In the genomic region with DNA sequence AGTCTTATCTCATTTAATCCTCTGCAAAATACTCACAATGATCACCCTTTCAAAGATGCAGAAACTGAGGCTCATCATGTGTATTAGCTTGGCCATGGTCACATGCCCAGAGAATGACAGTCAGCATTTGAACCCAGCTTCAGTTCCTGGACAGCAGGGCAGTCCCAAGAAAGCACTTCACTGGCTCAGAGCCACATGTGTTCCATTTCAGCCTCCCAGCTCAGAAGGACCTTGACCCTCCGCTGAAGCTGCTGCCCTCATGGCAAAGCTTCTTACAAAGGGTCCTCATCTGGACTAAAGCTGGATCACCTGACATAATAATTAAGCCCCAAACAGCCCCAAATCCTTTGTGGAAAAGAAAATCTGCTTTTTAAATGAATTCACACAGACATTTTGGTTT, we compare ENCODE assay signal across 24 cellular contexts. TPM values are rescaled to one million over a fixed set of nuclear protein-coding genes. Genes with fewer than 3 reads are reported as not detected.
"Had no signal": no experiment of that assay in that cellular context is flagged by ENCODE, and none has a peak within 500 bp of the region (broad histone marks: within the 10 kb centered on the region; RNA-seq: fewer than 3 reads in every experiment).

No MANE protein-coding gene starts in this region.

- H3K4me1 ChIP-seq: gastrocnemius medialis, left lung, neural progenitor cell, prostate gland, tibial nerve, upper lobe of left lung had no signal

- H3K4me3 ChIP-seq: dorsolateral prefrontal cortex, gastrocnemius medialis, left lung, neural progenitor cell, prostate gland, skin epidermis, spleen, thoracic aorta, tibial nerve, upper lobe of left lung had no signal

- H3K9me3 ChIP-seq: gastrocnemius medialis, left lung, prostate gland, spleen, thoracic aorta, tibial nerve, upper lobe of left lung had no signal

- H3K36me3 ChIP-seq: gastrocnemius medialis, left lung, neural progenitor cell, prostate gland, spleen, thoracic aorta, tibial nerve, upper lobe of left lung had no signal

- H2AFZ ChIP-seq: neural progenitor cell had no signal

- DNase-seq: dorsolateral prefrontal cortex; effector CD8-positive, alpha-beta T cell; endodermal cell; gastrocnemius medialis; head of caudate nucleus; kidney; left lung; mesendoderm; midbrain; naive thymus-derived CD4-positive, alpha-beta T cell; right cardiac atrium; spleen; stimulated activated CD4-positive, alpha-beta T cell treated with anti-CD3 and anti-CD28 coated beads, Interleukin-4, amount 100 ng/mL, for 4 hours; stimulated activated naive CD8-positive, alpha-beta T cell treated with anti-CD3 and anti-CD28 coated beads, Interleukin-15, Interleukin-2, amounts not matched to agents 100 U/mL and 50 U/mL, for 24 hours; upper lobe of left lung had no signal

- H3K27ac ChIP-seq: dorsolateral prefrontal cortex, epithelial cell of prostate, gastrocnemius medialis, left lung, neural progenitor cell, prostate gland, skin epidermis, spleen, thoracic aorta, tibial nerve, upper lobe of left lung had no signal

- H3K4me2 ChIP-seq: neural progenitor cell had no signal

- FAIRE-seq: colon, kidney, urothelium cell line had no signal

- H3K27me3 ChIP-seq: gastrocnemius medialis, left lung, neural progenitor cell, tibial nerve, upper lobe of left lung had no signal

RNA-seq across cellular contexts. Expression of gene TENM4, which starts 37.0 kb away (rescaled TPM):
- total RNA-seq: lung microvascular endothelial cell had no signal
- polyA plus RNA-seq: naive thymus-derived CD4-positive, alpha-beta T cell had no signal
